Comparison of ENCODE assay signal across 37 cellular contexts in the genomic region with DNA sequence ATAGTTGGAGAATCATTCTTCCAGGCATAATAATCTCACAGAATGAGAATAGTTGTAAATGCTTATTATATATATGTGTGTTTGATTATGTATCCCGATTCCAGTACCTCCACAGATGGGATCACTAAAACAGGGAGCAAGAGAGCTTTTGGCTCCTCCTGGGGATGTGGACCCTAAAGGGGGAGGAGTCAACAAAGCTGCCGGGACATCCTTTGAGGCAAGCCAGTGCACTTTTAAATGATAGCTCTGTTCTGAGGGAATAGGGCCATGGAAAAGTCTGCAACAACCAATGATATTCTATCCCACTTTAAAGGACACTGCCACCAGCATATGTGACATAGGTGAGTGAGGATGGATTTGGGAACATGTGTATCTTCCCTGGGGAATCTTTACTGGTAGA. TPM values are rescaled to one million over a fixed set of nuclear protein-coding genes. Genes with fewer than 3 reads are reported as not detected.
"Had no signal": no experiment of that assay in that cellular context is flagged by ENCODE, and none has a peak within 500 bp of the region (broad histone marks: within the 10 kb centered on the region; RNA-seq: fewer than 3 reads in every experiment).

No MANE protein-coding gene starts in this region.

- H3K9me3 ChIP-seq: ascending aorta had no signal

- DNase-seq: activated CD4-positive, alpha-beta memory T cell treated with anti-CD3 and anti-CD28 coated beads, Interleukin-2, amount 10 ng/mL, durations not matched to agents 7 days and 5 days; activated CD4-positive, alpha-beta T cell treated with anti-CD3 and anti-CD28 coated beads for 1 hour; activated CD4-positive, alpha-beta T cell treated with anti-CD3 and anti-CD28 coated beads for 36 hours; activated CD4-positive, alpha-beta T cell treated with anti-CD3 and anti-CD28 coated beads for 48 hours; activated CD4-positive, alpha-beta T cell treated with anti-CD3 and anti-CD28 coated beads, Interleukin-2, amount 10 ng/mL, durations not matched to agents 7 days and 5 days; activated CD4-positive, alpha-beta T cell treated with anti-CD3 and anti-CD28 coated beads, Interleukin-2, amount 50 U/mL, for 48 hours; activated CD4-positive, CD25-positive, alpha-beta regulatory T cell; activated CD8-positive, alpha-beta memory T cell treated with anti-CD3 and anti-CD28 coated beads for 24 hours; activated CD8-positive, alpha-beta memory T cell treated with anti-CD3 and anti-CD28 coated beads, Interleukin-2, amount 10 ng/mL, durations not matched to agents 7 days and 5 days; activated CD8-positive, alpha-beta memory T cell treated with anti-CD3 and anti-CD28 coated beads, Interleukin-2, amount 50 U/mL, for 48 hours; activated CD8-positive, alpha-beta T cell treated with anti-CD3 and anti-CD28 coated beads, Interleukin-2, amount 10 ng/mL, durations not matched to agents 7 days and 5 days; activated effector memory CD4-positive, alpha-beta T cell treated with Interleukin-2 at 50 U/mL for 16 hours; activated gamma-delta T cell; activated naive CD4-positive, alpha-beta T cell treated with anti-CD3 and anti-CD28 coated beads, Interleukin-2, amount 10 ng/mL, durations not matched to agents 7 days and 5 days; activated naive CD4-positive, alpha-beta T cell treated with Interleukin-2 at 50 U/mL for 16 hours; activated naive CD8-positive, alpha-beta T cell treated with anti-CD3 and anti-CD28 coated beads, Interleukin-2, amount 10 ng/mL, durations not matched to agents 7 days and 5 days; activated naive CD8-positive, alpha-beta T cell treated with anti-CD3 and anti-CD28 coated beads, Interleukin-2, amount 50 U/mL, for 24 hours; activated T-cell treated with anti-CD3 and anti-CD28 coated beads, Interleukin-2, amount 50 U/mL, for 24 hours; activated T-cell treated with anti-CD3 and anti-CD28 coated beads, Interleukin-2, amount 50 U/mL, for 48 hours; amygdala; anterior cingulate cortex; caudate nucleus; cerebellar nuclear complex; T-helper 1 cell; T-helper 2 cell; T-helper 9 cell had no signal

- H3K27ac ChIP-seq: ascending aorta, cardiac muscle cell, VCaP had no signal

- H3K9me3 Mint-ChIP-seq: activated CD4-positive, alpha-beta memory T cell treated with anti-CD3 and anti-CD28 coated beads, Interleukin-2, amount 10 ng/mL, durations not matched to agents 7 days and 5 days; activated CD4-positive, alpha-beta T cell treated with anti-CD3 and anti-CD28 coated beads, Interleukin-2, amount 10 ng/mL, durations not matched to agents 7 days and 5 days; activated naive CD4-positive, alpha-beta T cell treated with anti-CD3 and anti-CD28 coated beads, Interleukin-2, amount 10 ng/mL, durations not matched to agents 7 days and 5 days; activated naive CD8-positive, alpha-beta T cell treated with anti-CD3 and anti-CD28 coated beads, Interleukin-2, amount 10 ng/mL, durations not matched to agents 7 days and 5 days; activated naive CD8-positive, alpha-beta T cell treated with anti-CD3 and anti-CD28 coated beads, Interleukin-2, amount 50 U/mL, for 24 hours; activated T-cell treated with anti-CD3 and anti-CD28 coated beads, Interleukin-2, amount 50 U/mL, for 24 hours had no signal

- H3K27me3 Mint-ChIP-seq: activated CD4-positive, alpha-beta memory T cell treated with anti-CD3 and anti-CD28 coated beads, Interleukin-2, amount 10 ng/mL, durations not matched to agents 7 days and 5 days; activated CD4-positive, alpha-beta T cell treated with anti-CD3 and anti-CD28 coated beads for 36 hours; activated CD4-positive, alpha-beta T cell treated with anti-CD3 and anti-CD28 coated beads, Interleukin-2, amount 10 ng/mL, durations not matched to agents 7 days and 5 days; activated CD8-positive, alpha-beta memory T cell treated with anti-CD3 and anti-CD28 coated beads, Interleukin-2, amount 10 ng/mL, durations not matched to agents 7 days and 5 days; activated naive CD4-positive, alpha-beta T cell treated with anti-CD3 and anti-CD28 coated beads, Interleukin-2, amount 10 ng/mL, durations not matched to agents 7 days and 5 days; activated naive CD4-positive, alpha-beta T cell treated with anti-CD3 and anti-CD28 coated beads, Interleukin-2, amount 50 U/mL, for 24 hours; activated naive CD8-positive, alpha-beta T cell; activated naive CD8-positive, alpha-beta T cell treated with anti-CD3 and anti-CD28 coated beads, Interleukin-2, amount 10 ng/mL, durations not matched to agents 7 days and 5 days; activated naive CD8-positive, alpha-beta T cell treated with anti-CD3 and anti-CD28 coated beads, Interleukin-2, amount 50 U/mL, for 24 hours; activated T-cell treated with anti-CD3 and anti-CD28 coated beads, Interleukin-2, amount 50 U/mL, for 24 hours; brain; central memory CD8-positive, alpha-beta T cell had no signal

- H3K4me3 Mint-ChIP-seq: activated CD4-positive, alpha-beta memory T cell treated with anti-CD3 and anti-CD28 coated beads, Interleukin-2, amount 10 ng/mL, durations not matched to agents 7 days and 5 days; activated CD4-positive, alpha-beta T cell treated with anti-CD3 and anti-CD28 coated beads for 36 hours; activated CD4-positive, alpha-beta T cell treated with anti-CD3 and anti-CD28 coated beads, Interleukin-2, amount 10 ng/mL, durations not matched to agents 7 days and 5 days; activated CD8-positive, alpha-beta memory T cell treated with anti-CD3 and anti-CD28 coated beads, Interleukin-2, amount 10 ng/mL, durations not matched to agents 7 days and 5 days; activated CD8-positive, alpha-beta T cell treated with anti-CD3 and anti-CD28 coated beads, Interleukin-2, amount 10 ng/mL, durations not matched to agents 7 days and 5 days; activated naive CD4-positive, alpha-beta T cell treated with anti-CD3 and anti-CD28 coated beads, Interleukin-2, amount 10 ng/mL, durations not matched to agents 7 days and 5 days; activated naive CD4-positive, alpha-beta T cell treated with anti-CD3 and anti-CD28 coated beads, Interleukin-2, amount 50 U/mL, for 24 hours; activated naive CD8-positive, alpha-beta T cell; activated naive CD8-positive, alpha-beta T cell treated with anti-CD3 and anti-CD28 coated beads, Interleukin-2, amount 10 ng/mL, durations not matched to agents 7 days and 5 days; activated naive CD8-positive, alpha-beta T cell treated with anti-CD3 and anti-CD28 coated beads, Interleukin-2, amount 50 U/mL, for 24 hours; activated T-cell treated with anti-CD3 and anti-CD28 coated beads, Interleukin-2, amount 50 U/mL, for 24 hours; brain; central memory CD8-positive, alpha-beta T cell; T-helper 1 cell treated with Interleukin-12 subunit alpha and Interleukin-12 subunit beta and Interleukin-4 antibody, amounts not matched to agents 30 μg/mL and 1 μg/mL, for 36 hours; T-helper 2 cell treated with Interferon-gamma antibody and Interleukin-4, amounts not matched to agents 5 μg/mL and 100 μg/mL, for 36 hours had no signal

- H3K4me1 ChIP-seq: ascending aorta had no signal

- H3K4me1 Mint-ChIP-seq: activated CD4-positive, alpha-beta memory T cell treated with anti-CD3 and anti-CD28 coated beads, Interleukin-2, amount 10 ng/mL, durations not matched to agents 7 days and 5 days; activated CD4-positive, alpha-beta T cell treated with anti-CD3 and anti-CD28 coated beads for 36 hours; activated CD4-positive, alpha-beta T cell treated with anti-CD3 and anti-CD28 coated beads, Interleukin-2, amount 10 ng/mL, durations not matched to agents 7 days and 5 days; activated CD8-positive, alpha-beta memory T cell treated with anti-CD3 and anti-CD28 coated beads, Interleukin-2, amount 10 ng/mL, durations not matched to agents 7 days and 5 days; activated naive CD4-positive, alpha-beta T cell treated with anti-CD3 and anti-CD28 coated beads, Interleukin-2, amount 10 ng/mL, durations not matched to agents 7 days and 5 days; activated naive CD4-positive, alpha-beta T cell treated with anti-CD3 and anti-CD28 coated beads, Interleukin-2, amount 50 U/mL, for 24 hours; activated naive CD8-positive, alpha-beta T cell treated with anti-CD3 and anti-CD28 coated beads, Interleukin-2, amount 10 ng/mL, durations not matched to agents 7 days and 5 days; activated naive CD8-positive, alpha-beta T cell treated with anti-CD3 and anti-CD28 coated beads, Interleukin-2, amount 50 U/mL, for 24 hours; brain; central memory CD8-positive, alpha-beta T cell had no signal

- H3K27me3 ChIP-seq: ascending aorta had no signal

- H3K36me3 ChIP-seq: ascending aorta, cardiac muscle cell had no signal

- H3K4me3 ChIP-seq: ascending aorta, cardiac muscle cell had no signal

- ATAC-seq: activated CD4-positive, alpha-beta T cell treated with anti-CD3 and anti-CD28 coated beads for 36 hours; activated CD4-positive, CD25-positive, alpha-beta regulatory T cell treated with anti-CD3 and anti-CD28 coated beads, Interleukin-2, amount 50 U/mL, for 24 hours; activated CD8-positive, alpha-beta memory T cell treated with anti-CD3 and anti-CD28 coated beads, Interleukin-2, amount 10 ng/mL, durations not matched to agents 7 days and 5 days; activated CD8-positive, alpha-beta T cell treated with anti-CD3 and anti-CD28 coated beads, Interleukin-2, amount 10 ng/mL, durations not matched to agents 7 days and 5 days; activated naive CD8-positive, alpha-beta T cell treated with anti-CD3 and anti-CD28 coated beads, Interleukin-2, amount 50 U/mL, for 24 hours had no signal

- H3K27ac Mint-ChIP-seq: activated CD4-positive, alpha-beta memory T cell treated with anti-CD3 and anti-CD28 coated beads, Interleukin-2, amount 10 ng/mL, durations not matched to agents 7 days and 5 days; activated CD4-positive, alpha-beta T cell treated with anti-CD3 and anti-CD28 coated beads for 36 hours; activated CD4-positive, alpha-beta T cell treated with anti-CD3 and anti-CD28 coated beads, Interleukin-2, amount 10 ng/mL, durations not matched to agents 7 days and 5 days; activated CD8-positive, alpha-beta memory T cell treated with anti-CD3 and anti-CD28 coated beads, Interleukin-2, amount 10 ng/mL, durations not matched to agents 7 days and 5 days; activated CD8-positive, alpha-beta T cell treated with anti-CD3 and anti-CD28 coated beads, Interleukin-2, amount 10 ng/mL, durations not matched to agents 7 days and 5 days; activated naive CD4-positive, alpha-beta T cell treated with anti-CD3 and anti-CD28 coated beads, Interleukin-2, amount 10 ng/mL, durations not matched to agents 7 days and 5 days; activated naive CD4-positive, alpha-beta T cell treated with anti-CD3 and anti-CD28 coated beads, Interleukin-2, amount 50 U/mL, for 24 hours; activated naive CD8-positive, alpha-beta T cell; activated naive CD8-positive, alpha-beta T cell treated with anti-CD3 and anti-CD28 coated beads, Interleukin-2, amount 10 ng/mL, durations not matched to agents 7 days and 5 days; activated naive CD8-positive, alpha-beta T cell treated with anti-CD3 and anti-CD28 coated beads, Interleukin-2, amount 50 U/mL, for 24 hours; activated T-cell treated with anti-CD3 and anti-CD28 coated beads, Interleukin-2, amount 50 U/mL, for 24 hours; activated T-helper 2 cell treated with anti-CD3 and anti-CD28 coated beads, Interferon-gamma antibody, Interleukin-2, Interleukin-4, amounts not matched to agents 10 μg/mL and 5 μg/mL and 100 μg/mL, durations not matched to agents 14 hours and 24 hours and 36 hours; brain; T-helper 1 cell treated with Interleukin-12 subunit alpha and Interleukin-12 subunit beta and Interleukin-4 antibody, amounts not matched to agents 30 μg/mL and 1 μg/mL, for 36 hours; T-helper 2 cell treated with Interferon-gamma antibody and Interleukin-4, amounts not matched to agents 5 μg/mL and 100 μg/mL, for 36 hours had no signal

- H3K36me3 Mint-ChIP-seq: activated CD8-positive, alpha-beta memory T cell treated with anti-CD3 and anti-CD28 coated beads, Interleukin-2, amount 10 ng/mL, durations not matched to agents 7 days and 5 days; activated naive CD4-positive, alpha-beta T cell treated with anti-CD3 and anti-CD28 coated beads, Interleukin-2, amount 10 ng/mL, durations not matched to agents 7 days and 5 days; activated naive CD4-positive, alpha-beta T cell treated with anti-CD3 and anti-CD28 coated beads, Interleukin-2, amount 50 U/mL, for 24 hours; activated naive CD8-positive, alpha-beta T cell; activated naive CD8-positive, alpha-beta T cell treated with anti-CD3 and anti-CD28 coated beads, Interleukin-2, amount 10 ng/mL, durations not matched to agents 7 days and 5 days; brain had no signal

RNA-seq across cellular contexts. Expression of a gene that starts 40.8 kb away (rescaled TPM):
- total RNA-seq: activated CD4-positive, alpha-beta T cell treated with anti-CD3 and anti-CD28 coated beads for 36 hours; activated CD4-positive, alpha-beta T cell treated with anti-CD3 and anti-CD28 coated beads, Interleukin-2, amount 10 ng/mL, durations not matched to agents 7 days and 5 days; activated CD8-positive, alpha-beta memory T cell treated with anti-CD3 and anti-CD28 coated beads, Interleukin-2, amount 10 ng/mL, durations not matched to agents 7 days and 5 days; activated CD8-positive, alpha-beta T cell treated with anti-CD3 and anti-CD28 coated beads, Interleukin-2, amount 10 ng/mL, durations not matched to agents 7 days and 5 days; activated naive CD8-positive, alpha-beta T cell treated with anti-CD3 and anti-CD28 coated beads, Interleukin-2, amount 10 ng/mL, durations not matched to agents 7 days and 5 days; activated T-helper 2 cell treated with anti-CD3 and anti-CD28 coated beads, Interferon-gamma antibody, Interleukin-2, Interleukin-4, amounts not matched to agents 10 μg/mL and 5 μg/mL and 100 μg/mL, durations not matched to agents 14 hours and 24 hours and 36 hours; ascending aorta had no signal
